Comparison of ENCODE assay signal across 1 cellular context in genomic region chr11:62858201-62858600, GRCh38.
TF ChIP-seq lines count a peak whose summit lies in the region.

No MANE protein-coding gene starts in this region.

TF ChIP-seq in IMR-90, 13 proteins besides CTCF, POLR2A, EP300 and RAD21 (continued from another document):
- no peak for TF ChIP-seq ELK1 (IDR thresholded peaks at IDR 0.05; ENCODE audit: borderline replicate concordance, low read depth, low read length)
- TF ChIP-seq USF2 (IDR thresholded peaks at IDR 0.05; ENCODE audit: low read depth, low read length) = no peak
- no peak for TF ChIP-seq RFX5 (IDR thresholded peaks at IDR 0.05; ENCODE audit: low read depth, low read length)
